ENCODE assay signal across 1 cellular context in genomic region chr1:92343061-92343460, GRCh38.
TF ChIP-seq lines count a peak whose summit lies in the region.

No MANE protein-coding gene starts in this region.

TF ChIP-seq in HepG2, 621 proteins besides CTCF, POLR2A, EP300 and RAD21:
- no peak for TF ChIP-seq SP4 (CRISPR knock-in tag; IDR thresholded peaks at IDR 0.05)
- TF ChIP-seq CEBPB (IDR thresholded peaks at IDR 0.05; ENCODE audit: borderline replicate concordance, low read depth, low read length) = peak; percentile 75
- TF ChIP-seq ZNF12 (CRISPR knock-in tag; IDR thresholded peaks at IDR 0.05) = no peak
